1 cellular context compared by ENCODE assay signal in the genomic region with DNA sequence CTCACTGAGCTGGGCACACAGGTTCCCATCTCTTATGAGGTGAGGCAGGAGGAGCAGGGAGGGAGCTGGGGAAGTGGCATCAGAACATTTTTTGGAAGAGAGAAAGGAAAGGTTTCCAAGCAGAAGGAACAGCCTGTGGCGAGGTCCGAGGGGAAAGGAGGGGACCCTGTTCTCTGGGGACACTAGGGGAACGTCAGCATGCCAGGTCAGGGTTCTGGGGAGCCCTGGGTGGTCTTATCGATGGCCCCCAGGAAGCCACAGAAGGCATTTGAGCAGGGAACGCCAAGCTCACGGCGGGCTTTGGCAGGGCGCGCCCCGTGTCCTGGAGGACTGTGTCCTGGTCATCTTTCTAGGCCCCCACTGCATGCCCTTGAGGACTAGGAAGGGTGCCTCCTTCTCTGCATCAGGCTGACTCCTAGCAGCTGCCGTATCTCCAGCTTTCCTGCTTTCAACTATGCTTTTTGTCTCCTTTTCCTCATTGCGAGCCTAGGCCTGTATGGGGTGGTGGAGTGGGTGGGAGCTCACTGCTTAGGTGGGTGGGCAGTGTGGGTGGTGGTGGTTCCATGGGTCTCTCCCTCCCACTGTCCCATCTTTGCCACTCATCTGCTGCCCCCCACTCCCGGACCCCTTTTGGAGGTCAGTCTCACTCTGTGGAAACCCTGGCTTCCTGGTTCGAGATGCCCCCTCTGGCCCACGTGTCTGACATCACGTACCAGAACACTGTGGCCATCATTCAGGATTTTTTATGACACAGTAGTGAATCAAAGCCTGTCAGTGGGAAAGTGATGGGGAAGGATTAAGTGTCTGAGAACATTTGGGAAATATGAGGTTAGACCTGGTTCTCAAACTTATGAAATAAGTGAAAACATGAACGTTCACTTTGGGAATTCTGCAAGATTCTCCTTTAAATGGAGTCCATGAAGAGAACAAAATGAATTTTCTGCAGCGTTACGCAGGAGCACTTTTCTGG.
TF ChIP-seq lines count a peak whose summit lies in the region.

No MANE protein-coding gene starts in this region.

TF ChIP-seq in HEK293, 187 proteins besides CTCF, POLR2A, EP300 and RAD21 (continued from another document):
- TF ChIP-seq, protein P1, sequence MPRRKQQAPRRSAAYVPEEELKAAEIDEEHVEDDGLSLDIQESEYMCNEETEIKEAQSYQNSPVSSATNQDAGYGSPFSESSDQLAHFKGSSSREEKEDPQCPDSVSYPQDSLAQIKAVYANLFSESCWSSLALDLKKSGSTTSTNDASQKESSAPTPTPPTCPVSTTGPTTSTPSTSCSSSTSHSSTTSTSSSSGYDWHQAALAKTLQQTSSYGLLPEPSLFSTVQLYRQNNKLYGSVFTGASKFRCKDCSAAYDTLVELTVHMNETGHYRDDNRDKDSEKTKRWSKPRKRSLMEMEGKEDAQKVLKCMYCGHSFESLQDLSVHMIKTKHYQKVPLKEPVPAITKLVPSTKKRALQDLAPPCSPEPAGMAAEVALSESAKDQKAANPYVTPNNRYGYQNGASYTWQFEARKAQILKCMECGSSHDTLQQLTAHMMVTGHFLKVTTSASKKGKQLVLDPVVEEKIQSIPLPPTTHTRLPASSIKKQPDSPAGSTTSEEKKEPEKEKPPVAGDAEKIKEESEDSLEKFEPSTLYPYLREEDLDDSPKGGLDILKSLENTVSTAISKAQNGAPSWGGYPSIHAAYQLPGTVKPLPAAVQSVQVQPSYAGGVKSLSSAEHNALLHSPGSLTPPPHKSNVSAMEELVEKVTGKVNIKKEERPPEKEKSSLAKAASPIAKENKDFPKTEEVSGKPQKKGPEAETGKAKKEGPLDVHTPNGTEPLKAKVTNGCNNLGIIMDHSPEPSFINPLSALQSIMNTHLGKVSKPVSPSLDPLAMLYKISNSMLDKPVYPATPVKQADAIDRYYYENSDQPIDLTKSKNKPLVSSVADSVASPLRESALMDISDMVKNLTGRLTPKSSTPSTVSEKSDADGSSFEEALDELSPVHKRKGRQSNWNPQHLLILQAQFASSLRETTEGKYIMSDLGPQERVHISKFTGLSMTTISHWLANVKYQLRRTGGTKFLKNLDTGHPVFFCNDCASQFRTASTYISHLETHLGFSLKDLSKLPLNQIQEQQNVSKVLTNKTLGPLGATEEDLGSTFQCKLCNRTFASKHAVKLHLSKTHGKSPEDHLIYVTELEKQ (tag by site-specific recombination; IDR thresholded peaks at IDR 0.05; ENCODE audit: borderline replicate concordance): no peak
- TF ChIP-seq, protein P2, sequence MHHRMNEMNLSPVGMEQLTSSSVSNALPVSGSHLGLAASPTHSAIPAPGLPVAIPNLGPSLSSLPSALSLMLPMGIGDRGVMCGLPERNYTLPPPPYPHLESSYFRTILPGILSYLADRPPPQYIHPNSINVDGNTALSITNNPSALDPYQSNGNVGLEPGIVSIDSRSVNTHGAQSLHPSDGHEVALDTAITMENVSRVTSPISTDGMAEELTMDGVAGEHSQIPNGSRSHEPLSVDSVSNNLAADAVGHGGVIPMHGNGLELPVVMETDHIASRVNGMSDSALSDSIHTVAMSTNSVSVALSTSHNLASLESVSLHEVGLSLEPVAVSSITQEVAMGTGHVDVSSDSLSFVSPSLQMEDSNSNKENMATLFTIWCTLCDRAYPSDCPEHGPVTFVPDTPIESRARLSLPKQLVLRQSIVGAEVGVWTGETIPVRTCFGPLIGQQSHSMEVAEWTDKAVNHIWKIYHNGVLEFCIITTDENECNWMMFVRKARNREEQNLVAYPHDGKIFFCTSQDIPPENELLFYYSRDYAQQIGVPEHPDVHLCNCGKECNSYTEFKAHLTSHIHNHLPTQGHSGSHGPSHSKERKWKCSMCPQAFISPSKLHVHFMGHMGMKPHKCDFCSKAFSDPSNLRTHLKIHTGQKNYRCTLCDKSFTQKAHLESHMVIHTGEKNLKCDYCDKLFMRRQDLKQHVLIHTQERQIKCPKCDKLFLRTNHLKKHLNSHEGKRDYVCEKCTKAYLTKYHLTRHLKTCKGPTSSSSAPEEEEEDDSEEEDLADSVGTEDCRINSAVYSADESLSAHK (tag by site-specific recombination; IDR thresholded peaks at IDR 0.05): no peak
- peak; percentile 88 for TF ChIP-seq ZFHX2 (tag by site-specific recombination; conservative IDR thresholded peaks at IDR 0.05)
- TF ChIP-seq ZNF670 (tag by site-specific recombination; IDR thresholded peaks at IDR 0.05; ENCODE audit: low read depth): no peak
- TF ChIP-seq ZNF211 (tag by site-specific recombination; IDR thresholded peaks at IDR 0.05; ENCODE audit: low read depth): no peak
- TF ChIP-seq ZNF623 (tag by site-specific recombination; IDR thresholded peaks at IDR 0.05): 0 out of 2 replicates have a peak, but pooled peaks have one; percentile 19
- no peak for TF ChIP-seq ZNF837 (tag by site-specific recombination; IDR thresholded peaks at IDR 0.05)
- TF ChIP-seq, protein P3, sequence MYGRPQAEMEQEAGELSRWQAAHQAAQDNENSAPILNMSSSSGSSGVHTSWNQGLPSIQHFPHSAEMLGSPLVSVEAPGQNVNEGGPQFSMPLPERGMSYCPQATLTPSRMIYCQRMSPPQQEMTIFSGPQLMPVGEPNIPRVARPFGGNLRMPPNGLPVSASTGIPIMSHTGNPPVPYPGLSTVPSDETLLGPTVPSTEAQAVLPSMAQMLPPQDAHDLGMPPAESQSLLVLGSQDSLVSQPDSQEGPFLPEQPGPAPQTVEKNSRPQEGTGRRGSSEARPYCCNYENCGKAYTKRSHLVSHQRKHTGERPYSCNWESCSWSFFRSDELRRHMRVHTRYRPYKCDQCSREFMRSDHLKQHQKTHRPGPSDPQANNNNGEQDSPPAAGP (tag by site-specific recombination; IDR thresholded peaks at IDR 0.05): no peak
- no peak for TF ChIP-seq PRDM1 (tag by site-specific recombination; IDR thresholded peaks at IDR 0.05)
- TF ChIP-seq SCRT2 (tag by site-specific recombination; IDR thresholded peaks at IDR 0.05): no peak
- TF ChIP-seq OVOL3 (tag by site-specific recombination; IDR thresholded peaks at IDR 0.05): no peak
- TF ChIP-seq, protein P4, sequence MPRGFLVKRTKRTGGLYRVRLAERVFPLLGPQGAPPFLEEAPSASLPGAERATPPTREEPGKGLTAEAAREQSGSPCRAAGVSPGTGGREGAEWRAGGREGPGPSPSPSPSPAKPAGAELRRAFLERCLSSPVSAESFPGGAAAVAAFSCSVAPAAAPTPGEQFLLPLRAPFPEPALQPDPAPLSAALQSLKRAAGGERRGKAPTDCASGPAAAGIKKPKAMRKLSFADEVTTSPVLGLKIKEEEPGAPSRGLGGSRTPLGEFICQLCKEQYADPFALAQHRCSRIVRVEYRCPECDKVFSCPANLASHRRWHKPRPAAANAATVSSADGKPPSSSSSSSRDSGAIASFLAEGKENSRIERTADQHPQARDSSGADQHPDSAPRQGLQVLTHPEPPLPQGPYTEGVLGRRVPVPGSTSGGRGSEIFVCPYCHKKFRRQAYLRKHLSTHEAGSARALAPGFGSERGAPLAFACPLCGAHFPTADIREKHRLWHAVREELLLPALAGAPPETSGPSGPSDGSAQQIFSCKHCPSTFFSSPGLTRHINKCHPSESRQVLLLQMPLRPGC (tag by site-specific recombination; IDR thresholded peaks at IDR 0.05): no peak
